9 cellular contexts compared by ENCODE assay signal in the genomic region with DNA sequence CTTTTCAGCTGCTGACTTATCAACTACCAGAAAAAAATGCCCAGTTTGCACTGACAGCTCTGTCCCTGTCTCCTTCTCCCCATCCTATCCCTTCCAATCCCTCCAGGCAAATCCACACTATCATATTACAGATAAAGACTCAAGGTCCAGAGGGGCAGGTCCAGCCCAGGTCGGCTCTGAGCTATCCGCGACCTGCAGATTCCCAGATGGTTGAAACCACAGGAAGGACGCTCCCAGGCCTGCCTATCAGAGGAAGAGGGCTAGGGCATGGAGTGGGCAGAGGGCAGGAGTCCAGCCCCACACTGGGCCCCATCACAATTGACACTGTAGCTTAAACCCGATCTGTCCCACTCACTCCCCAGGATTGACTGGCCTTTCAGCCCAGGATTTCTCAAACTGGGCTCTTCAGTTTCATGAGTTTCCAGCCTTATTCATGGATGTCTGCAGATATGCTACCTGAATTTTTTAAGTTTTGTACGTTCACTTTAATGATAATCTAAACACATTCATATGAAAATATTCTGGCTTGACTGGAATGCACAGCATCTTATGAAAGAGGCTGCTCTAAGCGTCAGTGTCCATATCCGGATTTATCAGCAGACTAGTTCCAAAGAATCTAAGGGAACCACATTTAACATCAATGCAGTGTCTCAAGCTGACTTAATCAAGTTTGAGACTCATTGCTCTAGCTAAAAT. TPM values are rescaled to one million over a fixed set of nuclear protein-coding genes. Genes with fewer than 3 reads are reported as not detected.
A peak's percentile ranks its signal among the peaks of the same experiment; 100 is the strongest.
DNase-seq lines count a peak whose midpoint lies in the region; TF ChIP-seq lines count a peak whose summit lies in the region.
"Had no signal": no experiment of that assay in that cellular context is flagged by ENCODE, and none has a peak within 500 bp of the region (broad histone marks: within the 10 kb centered on the region; RNA-seq: fewer than 3 reads in every experiment).

No MANE protein-coding gene starts in this region.

- DNase-seq in AG08396 (ENCODE audit: low spot score) (peak; percentile 43), mesothelial cell of epicardium (ENCODE audit: low spot score in 2 of 2, unreplicated experiment in 2 of 2) (no peak), head of caudate nucleus (no peak), occipital lobe (lab: John Stamatoyannopoulos, UW) (no peak), Kasumi-1 (lab: John Stamatoyannopoulos, UW) (no peak)
- DNase-seq in activated CD4-positive, alpha-beta T cell treated with anti-CD3 and anti-CD28 coated beads, Interleukin-2, amount 50 U/mL, for 4 hours = no peak
- DNase-seq: NCI-H1417 had no signal

- peak overlapping the region; percentile 90 for H3K27ac ChIP-seq in KOPT-K1 (ENCODE audit: low read depth, low read length, poor library complexity, severe bottlenecking)

- H3K9me3 ChIP-seq in KOPT-K1 (ENCODE audit: insufficient read depth, low read length, poor library complexity, severe bottlenecking) = no peaks in the 10 kb centered on the region

- TF ChIP-seq CTCF in mesothelial cell of epicardium (IDR thresholded peaks at IDR 0.05; ENCODE audit: unreplicated experiment) = no peak

- no peaks in the 10 kb centered on the region for H3K27me3 Mint-ChIP-seq in dendritic cell treated with granulocyte-macrophage colony-stimulating factor and Interleukin-4, amounts not matched to agents 40 ng/mL and 50 ng/mL, for 4 days
- no peaks in the 10 kb centered on the region for H3K27me3 Mint-ChIP-seq in mesothelial cell of epicardium (ENCODE audit: low read depth)

- H3K27ac Mint-ChIP-seq in dendritic cell treated with granulocyte-macrophage colony-stimulating factor and Interleukin-4, amounts not matched to agents 40 ng/mL and 50 ng/mL, for 4 days = peak overlapping the region; percentile 89
- H3K27ac Mint-ChIP-seq in mesothelial cell of epicardium = peak overlapping the region; percentile 7

- peaks cover 6% of the 10 kb centered on the region for H3K36me3 Mint-ChIP-seq in dendritic cell treated with granulocyte-macrophage colony-stimulating factor and Interleukin-4, amounts not matched to agents 40 ng/mL and 50 ng/mL, for 4 days (ENCODE audit: low read depth)
- no peaks in the 10 kb centered on the region for H3K36me3 Mint-ChIP-seq in mesothelial cell of epicardium

- H3K36me3 ChIP-seq in KOPT-K1 (ENCODE audit: insufficient read depth, low read length) = no peaks in the 10 kb centered on the region

- peaks cover 82% of the 10 kb centered on the region for H3K4me1 Mint-ChIP-seq in dendritic cell treated with granulocyte-macrophage colony-stimulating factor and Interleukin-4, amounts not matched to agents 40 ng/mL and 50 ng/mL, for 4 days (ENCODE audit: low read depth)
- peaks cover 22% of the 10 kb centered on the region for H3K4me1 Mint-ChIP-seq in mesothelial cell of epicardium

- no peaks in the 10 kb centered on the region for H3K9me3 Mint-ChIP-seq in dendritic cell treated with granulocyte-macrophage colony-stimulating factor and Interleukin-4, amounts not matched to agents 40 ng/mL and 50 ng/mL, for 4 days
- peaks cover 6% of the 10 kb centered on the region for H3K9me3 Mint-ChIP-seq in mesothelial cell of epicardium

- peak overlapping the region; percentile 64 for H3K4me3 Mint-ChIP-seq in dendritic cell treated with granulocyte-macrophage colony-stimulating factor and Interleukin-4, amounts not matched to agents 40 ng/mL and 50 ng/mL, for 4 days
- no peak overlapping the region for H3K4me3 Mint-ChIP-seq in mesothelial cell of epicardium

- intact Hi-C loops in dendritic cell treated with granulocyte-macrophage colony-stimulating factor and Interleukin-4, amounts not matched to agents 40 ng/mL and 50 ng/mL, for 4 days (cut with micrococcal nuclease) = no loop called here
- intact Hi-C loops in head of caudate nucleus (cut with DNase I) = no loop called here

RNA-seq across cellular contexts. Expression of gene FCHSD2, which starts 16.4 kb away (rescaled TPM):
- total RNA-seq in mesothelial cell of epicardium (29.4 to 33.8 TPM (median 33.2 TPM) in 3 replicates), occipital lobe (46.6 TPM)

RNA-seq across cellular contexts. Expression of gene P2RY2, which starts 59.6 kb away (rescaled TPM):
- total RNA-seq in mesothelial cell of epicardium = 4.0 to 4.5 TPM (median 4.5 TPM) in 3 replicates
- not detected for total RNA-seq in occipital lobe
